In the genomic region with DNA sequence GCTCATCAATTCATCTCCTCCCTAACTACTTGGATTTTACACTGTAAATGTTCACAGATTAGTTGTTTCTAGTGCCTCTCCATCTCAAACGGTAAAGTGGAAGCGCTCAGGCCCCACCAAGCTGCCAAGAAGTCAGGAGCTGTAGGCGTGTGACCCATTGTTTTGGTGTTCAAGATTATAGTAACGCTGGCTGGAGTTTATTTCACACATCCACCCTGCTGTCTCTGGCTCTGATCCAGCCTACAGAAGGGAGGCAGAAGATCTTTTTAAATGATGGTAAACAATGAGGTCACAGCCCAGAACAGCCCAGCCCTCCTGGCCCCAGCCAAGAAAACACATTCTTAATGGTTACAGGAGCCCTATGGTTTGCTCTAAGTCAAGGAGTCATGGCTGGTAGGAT, we compare ENCODE assay signal across 9 cellular contexts. TPM values are rescaled to one million over a fixed set of nuclear protein-coding genes. Genes with fewer than 3 reads are reported as not detected.
DNase-seq lines count a peak whose midpoint lies in the region; ATAC-seq and TF ChIP-seq lines count a peak whose summit lies in the region.
"Had no signal": no experiment of that assay in that cellular context is flagged by ENCODE, and none has a peak within 500 bp of the region (broad histone marks: within the 10 kb centered on the region; RNA-seq: fewer than 3 reads in every experiment).

No MANE protein-coding gene starts in this region.

- WGBS in tibial nerve, 2 donors, result 26 to 30% methylated on average over 4 of the region's 4 CpGs

- no peaks in the 10 kb centered on the region for H3K36me3 Mint-ChIP-seq in central memory CD8-positive, alpha-beta T cell (ENCODE audit: insufficient read depth)

- no peaks in the 10 kb centered on the region for H3K27me3 ChIP-seq in left lung
- H3K27me3 ChIP-seq in tibial nerve, result no peaks in the 10 kb centered on the region
- H3K27me3 ChIP-seq: ascending aorta had no signal

- H3K4me3 Mint-ChIP-seq in central memory CD8-positive, alpha-beta T cell, result no peak overlapping the region

- peak; percentile 42 for ATAC-seq in central memory CD8-positive, alpha-beta T cell (replicated peaks; ENCODE audit: extremely low read depth, poor library complexity, severe bottlenecking)
- ATAC-seq in left lung (peak; percentile 77), HG03045 (IDR thresholded peaks at IDR 0.05; ENCODE audit: unreplicated experiment) (no peak)

- no peaks in the 10 kb centered on the region for H3K4me1 Mint-ChIP-seq in central memory CD8-positive, alpha-beta T cell

- no peak for TF ChIP-seq POLR2A in tibial nerve (IDR thresholded peaks at IDR 0.05)

- H3K27me3 Mint-ChIP-seq in central memory CD8-positive, alpha-beta T cell, result peaks cover 40% of the 10 kb centered on the region

- H3K27ac ChIP-seq in left lung (no peak overlapping the region), tibial nerve (peak overlapping the region; percentile 45 to 89 (median 80))

- TF ChIP-seq EP300 in tibial nerve (IDR thresholded peaks at IDR 0.05), result peak; percentile 69 to 94

- no peaks in the 10 kb centered on the region for H3K4me1 ChIP-seq in left lung
- H3K4me1 ChIP-seq in tibial nerve, result peaks cover 0 to 24% (median 3%) of the 10 kb centered on the region in 4 donors

- H3K9me3 ChIP-seq in left lung (peaks cover 0 to 12% of the 10 kb centered on the region in 2 donors), tibial nerve (peaks cover 0 to 9% (median 0%) of the 10 kb centered on the region in 4 donors)
- H3K9me3 ChIP-seq: ascending aorta had no signal

- H3K9me3 Mint-ChIP-seq in central memory CD8-positive, alpha-beta T cell, result peaks cover 3% of the 10 kb centered on the region

- intact Hi-C loops in left lung (cut with DNase I), result no loop called here

- DNase-seq in LoVo (ENCODE audit: low spot score) (peak; percentile 27), left lung (peak in 1 of 2 donors; percentile 59), tibial nerve (ENCODE audit: low spot score in 2 of 2) (peak; percentile 81 to 94), NCI-H2081 (lab: John Stamatoyannopoulos, UW) (no peak), SW480 (ENCODE audit: low spot score) (no peak), activated gamma-delta T cell (lab: John Stamatoyannopoulos, UW) (no peak)
- DNase-seq in central memory CD8-positive, alpha-beta T cell (ENCODE audit: low spot score in 2 of 2), result no peak

- no peak overlapping the region for H3K27ac Mint-ChIP-seq in central memory CD8-positive, alpha-beta T cell (ENCODE audit: low read depth)

- TF ChIP-seq CTCF in left lung (IDR thresholded peaks at IDR 0.05), result no peak
- no peak for TF ChIP-seq CTCF in tibial nerve (IDR thresholded peaks at IDR 0.05)

- H3K36me3 ChIP-seq in left lung (no peaks in the 10 kb centered on the region), tibial nerve (no peaks in the 10 kb centered on the region)
- H3K36me3 ChIP-seq: ascending aorta had no signal

- H3K4me3 ChIP-seq in left lung (no peak overlapping the region), tibial nerve (no peak overlapping the region)
- H3K4me3 ChIP-seq: ascending aorta had no signal

RNA-seq across cellular contexts. Expression of gene GALNT15, which starts 25.7 kb away (rescaled TPM):
- 1 to 10 TPM; 2.2 to 4.5 TPM for total RNA-seq in left lung
- 100 to 1,000 TPM; 386 to 830 (median 768) TPM for total RNA-seq in tibial nerve

Comparison
In these comparisons a context has a peak if more than half of its experiments do, and no peak if none do; other contexts are left out.
1. DNase-seq: peak in LoVo (single experiment) and tibial nerve (2 of 2); none in central memory CD8-positive, alpha-beta T cell (0 of 2), NCI-H2081 (0 of 2), SW480 (single experiment) and activated gamma-delta T cell (single experiment).
2. H3K27ac ChIP-seq: peak in tibial nerve (4 of 4); none in left lung (0 of 2).
3. RNA of gene GALNT15, which starts 25.7 kb away (total RNA-seq): 386 to 830 TPM in tibial nerve; 2.2 to 4.5 TPM in left lung; every median in the first group is over 10 times any median in the second.